24 cellular contexts compared by ENCODE assay signal in the genomic region with DNA sequence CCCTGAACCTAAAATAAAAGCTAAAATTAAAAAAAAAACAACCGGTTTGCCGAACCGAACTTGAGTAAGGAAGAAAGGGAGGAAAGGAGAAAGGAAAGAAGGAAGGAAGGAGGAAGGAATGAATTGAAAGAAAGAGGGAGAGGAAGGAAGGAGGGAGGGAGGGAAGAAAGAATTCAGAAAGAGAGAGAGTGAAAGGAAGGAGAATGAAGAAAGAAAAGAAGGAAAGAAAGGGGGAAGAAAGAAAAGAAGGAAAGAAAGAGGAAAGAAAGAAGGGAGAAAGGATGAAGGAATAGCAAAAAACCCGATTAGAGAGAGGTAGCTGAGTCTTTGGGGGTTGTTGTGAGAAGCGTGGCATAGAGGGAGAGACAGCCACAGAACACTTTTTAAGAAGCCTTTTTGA.
DNase-seq lines count a peak whose midpoint lies in the region; ATAC-seq, FAIRE-seq and TF ChIP-seq lines count a peak whose summit lies in the region.
"Had no signal": no experiment of that assay in that cellular context is flagged by ENCODE, and none has a peak within 500 bp of the region (broad histone marks: within the 10 kb centered on the region; RNA-seq: fewer than 3 reads in every experiment).

No MANE protein-coding gene starts in this region.

- no TSS peak for BruUV-seq in K562 (replicated peaks; lab: Mats Ljungman, UMichigan)

- POLR2A ChIA-PET in SK-N-SH (lab: Yijun Ruan, JAX) (no interaction called here), HEK293 (lab: Yijun Ruan, JAX) (no interaction called here), K562 (lab: Yijun Ruan, JAX) (interaction anchor here (0.6 kb wide), 1 partner anchor 125 kb away, joined by 3 read pairs; no protein-coding TSS in a partner anchor)

- H2AFZ ChIP-seq in SK-N-SH (ENCODE audit: low read depth): 0 out of 2 replicates have a peak overlapping the region, but pooled peaks have one; percentile 6
- no peak overlapping the region for H2AFZ ChIP-seq in K562 (ENCODE audit: low read depth, low read length)

- 80% methylated on average over 5 of the region's 5 CpGs for WGBS in SK-N-SH (ENCODE audit: low lambda C conversion rate)
- 8% methylated on average over 2 of the region's 5 CpGs for WGBS in K562 (ENCODE audit: insufficient coverage, low coverage, missing lambda C conversion rate)
- WGBS in spleen, 5 donors: 78 to 87% (median 81%) methylated on average over 5 of the region's 5 CpGs

- CTCF ChIA-PET in SK-N-SH (lab: Yijun Ruan, JAX): no interaction called here
- CTCF ChIA-PET in HEK293 (lab: Yijun Ruan, JAX): interaction anchor here (0.5 kb wide), 1 partner anchor 15 kb away, joined by 3 read pairs; no protein-coding TSS in a partner anchor
- CTCF ChIA-PET in K562 (lab: Yijun Ruan, JAX; ENCODE audit: low intra/inter-chr PET ratio): no interaction called here

- no peaks in the 10 kb centered on the region for H3K36me3 Mint-ChIP-seq in activated T-cell treated with anti-CD3 and anti-CD28 coated beads, Interleukin-2, amount 50 U/mL, for 72 hours (ENCODE audit: insufficient read depth in 2 of 2)
- H3K36me3 Mint-ChIP-seq in activated T-cell treated with anti-CD3 and anti-CD28 coated beads, Interleukin-2, amount 50 U/mL, for 4 hours (ENCODE audit: insufficient read depth): no peaks in the 10 kb centered on the region
- H3K36me3 Mint-ChIP-seq: CD8-positive, alpha-beta T cell had no signal

- no peak for FAIRE-seq in K562 (lab: Jason Lieb, UNC)
- FAIRE-seq: A549, D721Med, G401.6, GM12891, GM19239 had no signal

- no peak for TF ChIP-seq POLR2A in K562 (conservative IDR thresholded peaks at IDR 0.05)
- no peak for TF ChIP-seq POLR2A in spleen (IDR thresholded peaks at IDR 0.05)

- no peaks in the 10 kb centered on the region for H3K36me3 ChIP-seq in SK-N-SH (replicated peaks in 1 of 2; ENCODE audit: control insufficient read depth in 1 of 2, insufficient read depth in 2 of 2, low read length in 1 of 2)
- H3K36me3 ChIP-seq in HEK293 (ENCODE audit: control insufficient read depth in 2 of 2, insufficient read depth in 1 of 2, low read length in 2 of 2): no peaks in the 10 kb centered on the region
- H3K36me3 ChIP-seq in K562 (ENCODE audit: control insufficient read depth, insufficient read depth, low read length): no peaks in the 10 kb centered on the region
- no peaks in the 10 kb centered on the region for H3K36me3 ChIP-seq in spleen
- H3K36me3 ChIP-seq: BLaER1 treated with 17β-estradiol and CSF1 and Interleukin-3, amounts not matched to agents 10 nM and 100 nM had no signal

- H3K9me3 ChIP-seq in SK-N-SH (no peaks in the 10 kb centered on the region), HEK293 (ENCODE audit: control insufficient read depth, insufficient read depth, low read depth, low read length) (no peaks in the 10 kb centered on the region), K562 (replicated peaks; ENCODE audit: control insufficient read depth, insufficient read depth, low read depth, low read length) (no peaks in the 10 kb centered on the region), spleen (no peaks in the 10 kb centered on the region)
- H3K9me3 ChIP-seq: A549; BLaER1 treated with 17β-estradiol and CSF1 and Interleukin-3, amounts not matched to agents 10 nM and 100 nM; Caco-2 had no signal

- in situ Hi-C loops in K562 (cut with MboI): no loop called here

- no peak for TF ChIP-seq CTCF in SK-N-SH (IDR thresholded peaks at IDR 0.05)
- no peak for TF ChIP-seq CTCF in HEK293 (tag by site-specific recombination; IDR thresholded peaks at IDR 0.05)
- no peak for TF ChIP-seq CTCF in K562 (IDR thresholded peaks at IDR 0.05 in 2 of 3, conservative IDR thresholded peaks at IDR 0.05 in 1 of 3; ENCODE audit: insufficient read depth in 2 of 3, low read depth in 1 of 3, low read length in 3 of 3)
- no peak for TF ChIP-seq CTCF in spleen (IDR thresholded peaks at IDR 0.05 in 8 of 11, conservative IDR thresholded peaks at IDR 0.05 in 3 of 11)

- H3K27me3 Mint-ChIP-seq in activated T-cell treated with anti-CD3 and anti-CD28 coated beads, Interleukin-2, amount 50 U/mL, for 72 hours (ENCODE audit: low read depth): peaks cover 46% of the 10 kb centered on the region
- H3K27me3 Mint-ChIP-seq in activated T-cell treated with anti-CD3 and anti-CD28 coated beads, Interleukin-2, amount 50 U/mL, for 4 hours (ENCODE audit: low read depth): peaks cover 24% of the 10 kb centered on the region

- no peaks in the 10 kb centered on the region; a peak in 1 of 4 replicates for H3K4me1 ChIP-seq in SK-N-SH (ENCODE audit: control insufficient read depth in 1 of 2, insufficient read depth in 2 of 2, low read depth in 1 of 2, low read length in 1 of 2)
- H3K4me1 ChIP-seq in HEK293 (ENCODE audit: control insufficient read depth, insufficient read depth, low read length): no peaks in the 10 kb centered on the region
- no peaks in the 10 kb centered on the region for H3K4me1 ChIP-seq in K562 (replicated peaks in 1 of 2; ENCODE audit: control insufficient read depth in 2 of 2, insufficient read depth in 2 of 2, low read length in 2 of 2)
- no peaks in the 10 kb centered on the region for H3K4me1 ChIP-seq in spleen
- H3K4me1 ChIP-seq: A549; BLaER1 treated with 17β-estradiol and CSF1 and Interleukin-3, amounts not matched to agents 10 nM and 100 nM; Caco-2 had no signal

- H3K27ac ChIP-seq in SK-N-SH (ENCODE audit: low read depth in 2 of 2, low read length in 1 of 2) (no peak overlapping the region), HEK293 (ENCODE audit: extremely low read depth, low read depth, low read length) (no peak overlapping the region), K562 (ENCODE audit: extremely low read depth, low read depth, low read length) (no peak overlapping the region), spleen (no peak overlapping the region)
- H3K27ac ChIP-seq: 22Rv1; BLaER1 treated with 17β-estradiol and CSF1 and Interleukin-3, amounts not matched to agents 10 nM and 100 nM; C4-2B had no signal

- no peaks in the 10 kb centered on the region for H3K4me1 Mint-ChIP-seq in activated T-cell treated with anti-CD3 and anti-CD28 coated beads, Interleukin-2, amount 50 U/mL, for 72 hours (ENCODE audit: low read depth)
- no peaks in the 10 kb centered on the region for H3K4me1 Mint-ChIP-seq in activated T-cell treated with anti-CD3 and anti-CD28 coated beads, Interleukin-2, amount 50 U/mL, for 4 hours (ENCODE audit: low read depth)
- H3K4me1 Mint-ChIP-seq: B cell had no signal

- no peak overlapping the region for H3K9ac ChIP-seq in SK-N-SH
- no peak overlapping the region for H3K9ac ChIP-seq in K562 (ENCODE audit: insufficient read depth in 1 of 2, low read depth in 2 of 2, low read length in 2 of 2)
- H3K9ac ChIP-seq: BLaER1 treated with 17β-estradiol and CSF1 and Interleukin-3, amounts not matched to agents 10 nM and 100 nM had no signal

- H3K27me3 ChIP-seq in SK-N-SH (ENCODE audit: insufficient read depth) (no peaks in the 10 kb centered on the region), K562 (ENCODE audit: control insufficient read depth in 2 of 2, insufficient read depth in 2 of 2, low read length in 2 of 2) (peaks cover 22 to 75% of the 10 kb centered on the region in 2 experiments), spleen (replicated peaks in 1 of 7) (peaks cover 0 to 25% (median 0%) of the 10 kb centered on the region in 7 donors)
- H3K27me3 ChIP-seq: BLaER1 treated with 17β-estradiol and CSF1 and Interleukin-3, amounts not matched to agents 10 nM and 100 nM had no signal

- no peak for DNase-seq in SK-N-SH
- no peak for DNase-seq in activated T-cell treated with anti-CD3 and anti-CD28 coated beads, Interleukin-2, amount 50 U/mL, for 72 hours
- DNase-seq in activated T-cell treated with anti-CD3 and anti-CD28 coated beads, Interleukin-2, amount 50 U/mL, for 4 hours: no peak
- DNase-seq in K562 (ENCODE audit: extremely low read depth in 1 of 4, low spot score in 3 of 4): no peak
- DNase-seq in NCI-H1694 (lab: John Stamatoyannopoulos, UW): no peak
- no peak for DNase-seq in spleen
- DNase-seq: AML-193; Caco-2; Calu3; CD4-positive, alpha-beta T cell; CD8-positive, alpha-beta T cell; DMS79 treated with DMSO at 0.1 percent for 48 hours; GF-D8 had no signal

- intact Hi-C loops in K562 (cut with micrococcal nuclease): no loop called here
- intact Hi-C loops in spleen (cut with DNase I; ENCODE audit: low total_unique reads): no loop called here

- H3K9me2 ChIP-seq in SK-N-SH: no peaks in the 10 kb centered on the region

- H3K4me3 Mint-ChIP-seq in activated T-cell treated with anti-CD3 and anti-CD28 coated beads, Interleukin-2, amount 50 U/mL, for 72 hours: no peak overlapping the region
- H3K4me3 Mint-ChIP-seq in activated T-cell treated with anti-CD3 and anti-CD28 coated beads, Interleukin-2, amount 50 U/mL, for 4 hours: no peak overlapping the region
- H3K4me3 Mint-ChIP-seq: B cell; CD4-positive, alpha-beta T cell; CD8-positive, alpha-beta T cell had no signal

- no peaks in the 10 kb centered on the region for H4K20me1 ChIP-seq in SK-N-SH (ENCODE audit: insufficient read depth)
- H4K20me1 ChIP-seq in K562 (replicated peaks; ENCODE audit: control insufficient read depth, insufficient read depth, low read length): no peaks in the 10 kb centered on the region; the same call in 1 of the 2 replicates
- H4K20me1 ChIP-seq: BLaER1 treated with 17β-estradiol and CSF1 and Interleukin-3, amounts not matched to agents 10 nM and 100 nM had no signal

- H3K79me2 ChIP-seq in SK-N-SH (ENCODE audit: insufficient read depth) (no peaks in the 10 kb centered on the region), K562 (ENCODE audit: control insufficient read depth, insufficient read depth, low read length) (no peaks in the 10 kb centered on the region)

- no peak overlapping the region for H3K4me3 ChIP-seq in SK-N-SH (ENCODE audit: low read depth in 2 of 2, low read length in 1 of 2)
- no peak overlapping the region for H3K4me3 ChIP-seq in HEK293 (ENCODE audit: low read depth, low read length)
- H3K4me3 ChIP-seq in K562: no peak overlapping the region
- no peak overlapping the region for H3K4me3 ChIP-seq in spleen
- H3K4me3 ChIP-seq: A549; BLaER1 treated with 17β-estradiol and CSF1 and Interleukin-3, amounts not matched to agents 10 nM and 100 nM had no signal

- ATAC-seq in SK-N-SH treated with all-trans-retinoic acid at 6 μM for 48 hours (no peak), K562 (no peak)
- no peak for ATAC-seq in activated T-cell treated with anti-CD3 and anti-CD28 coated beads, Interleukin-2, amount 50 U/mL, for 72 hours (replicated peaks in 1 of 2)
- no peak for ATAC-seq in activated T-cell treated with anti-CD3 and anti-CD28 coated beads, Interleukin-2, amount 50 U/mL, for 4 hours
- ATAC-seq: A549; CD8-positive, alpha-beta T cell had no signal

- TF ChIP-seq RAD21 in SK-N-SH (IDR thresholded peaks at IDR 0.05; ENCODE audit: low read length): no peak
- no peak for TF ChIP-seq RAD21 in K562 (CRISPR knock-in tag; conservative IDR thresholded peaks at IDR 0.05 in 1 of 2, IDR thresholded peaks at IDR 0.05 in 1 of 2)

- H3F3A ChIP-seq in SK-N-SH (replicated peaks; ENCODE audit: insufficient read depth): no peaks in the 10 kb centered on the region

- no peaks in the 10 kb centered on the region for H3K9me3 Mint-ChIP-seq in activated T-cell treated with anti-CD3 and anti-CD28 coated beads, Interleukin-2, amount 50 U/mL, for 72 hours
- H3K9me3 Mint-ChIP-seq in activated T-cell treated with anti-CD3 and anti-CD28 coated beads, Interleukin-2, amount 50 U/mL, for 4 hours: no peaks in the 10 kb centered on the region
- H3K9me3 Mint-ChIP-seq: CD4-positive, alpha-beta T cell; CD8-positive, alpha-beta T cell had no signal

- TF ChIP-seq EP300 in SK-N-SH (IDR thresholded peaks at IDR 0.05; ENCODE audit: borderline replicate concordance in 1 of 2, low read depth in 1 of 2, low read length in 1 of 2) (no peak), K562 (IDR thresholded peaks at IDR 0.05; ENCODE audit: low read length) (no peak)

- H3K4me2 ChIP-seq in SK-N-SH (no peak overlapping the region), K562 (ENCODE audit: insufficient read depth, low read length) (no peak overlapping the region)
- H3K4me2 ChIP-seq: A549; BLaER1 treated with 17β-estradiol and CSF1 and Interleukin-3, amounts not matched to agents 10 nM and 100 nM had no signal

- H3K9me1 ChIP-seq in K562 (ENCODE audit: control insufficient read depth, insufficient read depth, low read length): no peaks in the 10 kb centered on the region

- peak overlapping the region; percentile 20 for H3K27ac Mint-ChIP-seq in activated T-cell treated with anti-CD3 and anti-CD28 coated beads, Interleukin-2, amount 50 U/mL, for 72 hours
- H3K27ac Mint-ChIP-seq: B cell; CD4-positive, alpha-beta T cell; CD8-positive, alpha-beta T cell had no signal
